ENCODE assay signal across 11 cellular contexts in genomic region chr15:70504988-70505387, GRCh38.
DNase-seq lines count a peak whose midpoint lies in the region; ATAC-seq and TF ChIP-seq lines count a peak whose summit lies in the region.
"Had no signal": no experiment of that assay in that cellular context is flagged by ENCODE, and none has a peak within 500 bp of the region (broad histone marks: within the 10 kb centered on the region; RNA-seq: fewer than 3 reads in every experiment).

No MANE protein-coding gene starts in this region.

- H3K36me3 ChIP-seq in SK-N-SH (replicated peaks in 1 of 2; ENCODE audit: control insufficient read depth in 1 of 2, insufficient read depth in 2 of 2, low read length in 1 of 2), result no peaks in the 10 kb centered on the region
- H3K36me3 ChIP-seq in body of pancreas (replicated peaks in 1 of 2; ENCODE audit: insufficient read depth in 1 of 2, low read depth in 2 of 2), result no peaks in the 10 kb centered on the region
- H3K36me3 ChIP-seq: right lobe of liver, tibial artery had no signal

- ATAC-seq in SK-N-SH treated with all-trans-retinoic acid at 6 μM for 48 hours (no peak), HG02943 (IDR thresholded peaks at IDR 0.05; ENCODE audit: low read depth, unreplicated experiment) (peak; percentile 12), body of pancreas (no peak)
- ATAC-seq in activated T-helper 17 cell treated with anti-CD3 and anti-CD28 coated beads, Interleukin-2, amount 50 U/mL, for 72 hours (replicated peaks), result no peak
- no peak for ATAC-seq in natural killer cell treated with Interleukin-12 subunit alpha and Interleukin-12 subunit beta and Interleukin-15 and Interleukin-18, amount 100 ng/mL, for 72 hours

- H3K4me1 ChIP-seq in SK-N-SH (ENCODE audit: control insufficient read depth in 1 of 2, insufficient read depth in 2 of 2, low read depth in 1 of 2, low read length in 1 of 2) (peaks cover 42 to 46% of the 10 kb centered on the region in 2 experiments; a peak in 3 of 4 replicates), body of pancreas (peaks cover 6% of the 10 kb centered on the region)
- H3K4me1 ChIP-seq: right lobe of liver had no signal

- H3K27me3 Mint-ChIP-seq in activated T-helper 17 cell treated with anti-CD3 and anti-CD28 coated beads, Interleukin-2, amount 50 U/mL, for 72 hours, result no peaks in the 10 kb centered on the region
- peaks cover 0 to 22% of the 10 kb centered on the region in 2 donors for H3K27me3 Mint-ChIP-seq in natural killer cell treated with Interleukin-12 subunit alpha and Interleukin-12 subunit beta and Interleukin-15 and Interleukin-18, amount 100 ng/mL, for 72 hours

- peak overlapping the region; percentile 79 for H3K27ac Mint-ChIP-seq in activated T-helper 17 cell treated with anti-CD3 and anti-CD28 coated beads, Interleukin-2, amount 50 U/mL, for 72 hours
- H3K27ac Mint-ChIP-seq in natural killer cell treated with Interleukin-12 subunit alpha and Interleukin-12 subunit beta and Interleukin-15 and Interleukin-18, amount 100 ng/mL, for 72 hours, result no peak overlapping the region

- TF ChIP-seq RAD21 in SK-N-SH (IDR thresholded peaks at IDR 0.05; ENCODE audit: low read length), result no peak

- no peaks in the 10 kb centered on the region for H3K79me2 ChIP-seq in SK-N-SH (ENCODE audit: insufficient read depth)

- TF ChIP-seq EP300 in SK-N-SH (IDR thresholded peaks at IDR 0.05; ENCODE audit: borderline replicate concordance in 1 of 2, low read depth in 1 of 2, low read length in 1 of 2), result no peak

- intact Hi-C loops in body of pancreas (cut with DNase I), result no loop called here

- no peak for TF ChIP-seq CTCF in SK-N-SH (IDR thresholded peaks at IDR 0.05)
- TF ChIP-seq CTCF in body of pancreas (IDR thresholded peaks at IDR 0.05), result no peak

- H3K36me3 Mint-ChIP-seq in activated T-helper 17 cell treated with anti-CD3 and anti-CD28 coated beads, Interleukin-2, amount 50 U/mL, for 72 hours (ENCODE audit: low read depth), result no peaks in the 10 kb centered on the region
- peaks cover 6% of the 10 kb centered on the region for H3K36me3 Mint-ChIP-seq in natural killer cell treated with Interleukin-12 subunit alpha and Interleukin-12 subunit beta and Interleukin-15 and Interleukin-18, amount 100 ng/mL, for 72 hours

- H3K4me3 ChIP-seq in SK-N-SH (ENCODE audit: low read depth in 2 of 2, low read length in 1 of 2) (no peak overlapping the region), body of pancreas (no peak overlapping the region)
- H3K4me3 ChIP-seq: right lobe of liver, tibial artery had no signal

- H3K9ac ChIP-seq in SK-N-SH, result peak overlapping the region; percentile 5; the same call in 1 of the 2 replicates

- WGBS in SK-N-SH (ENCODE audit: low lambda C conversion rate), result 69% methylated on average over 5 of the region's 12 CpGs
- 66 to 83% methylated on average over 7 to 12 of the region's 12 CpGs for WGBS in body of pancreas, 2 donors

- no peak for TF ChIP-seq POLR2A in body of pancreas (IDR thresholded peaks at IDR 0.05)

- H3K4me2 ChIP-seq in SK-N-SH, result peak overlapping the region; percentile 50

- H4K20me1 ChIP-seq in SK-N-SH (ENCODE audit: insufficient read depth), result no peaks in the 10 kb centered on the region

- H3K9me3 ChIP-seq in SK-N-SH (no peaks in the 10 kb centered on the region), body of pancreas (peaks cover 0 to 2% (median 0%) of the 10 kb centered on the region in 3 donors)
- H3K9me3 ChIP-seq: right lobe of liver had no signal

- no peak overlapping the region; the same call in 1 of the 2 replicates for H2AFZ ChIP-seq in SK-N-SH (ENCODE audit: low read depth)

- H3K27ac ChIP-seq in SK-N-SH (ENCODE audit: low read depth in 2 of 2, low read length in 1 of 2) (peak overlapping the region; percentile 52 to 56), body of pancreas (no peak overlapping the region)
- H3K27ac ChIP-seq: right lobe of liver had no signal

- peak overlapping the region; percentile 67 for H3K4me3 Mint-ChIP-seq in activated T-helper 17 cell treated with anti-CD3 and anti-CD28 coated beads, Interleukin-2, amount 50 U/mL, for 72 hours
- peak overlapping the region; percentile 60 for H3K4me3 Mint-ChIP-seq in natural killer cell treated with Interleukin-12 subunit alpha and Interleukin-12 subunit beta and Interleukin-15 and Interleukin-18, amount 100 ng/mL, for 72 hours

- peaks cover 18% of the 10 kb centered on the region for H3F3A ChIP-seq in SK-N-SH (replicated peaks; ENCODE audit: insufficient read depth)

- no peak for DNase-seq in SK-N-SH
- DNase-seq in natural killer cell treated with Interleukin-12 subunit alpha and Interleukin-12 subunit beta and Interleukin-15 and Interleukin-18, amount 100 ng/mL, for 72 hours (ENCODE audit: low spot score), result no peak
- DNase-seq in mesenteric fat pad (ENCODE audit: low spot score), result no peak
- DNase-seq in NCI-H2196 (lab: John Stamatoyannopoulos, UW; ENCODE audit: unreplicated experiment), result no peak
- DNase-seq in body of pancreas, result no peak
- DNase-seq: activated CD8-positive, alpha-beta memory T cell treated with anti-CD3 and anti-CD28 coated beads, Interleukin-2, amount 50 U/mL, for 4 hours had no signal

- H3K4me1 Mint-ChIP-seq in activated T-helper 17 cell treated with anti-CD3 and anti-CD28 coated beads, Interleukin-2, amount 50 U/mL, for 72 hours, result peaks cover 46% of the 10 kb centered on the region
- H3K4me1 Mint-ChIP-seq in natural killer cell treated with Interleukin-12 subunit alpha and Interleukin-12 subunit beta and Interleukin-15 and Interleukin-18, amount 100 ng/mL, for 72 hours (ENCODE audit: low read depth in 2 of 2), result peaks cover 52 to 67% of the 10 kb centered on the region in 2 donors

- CTCF ChIA-PET in SK-N-SH (lab: Yijun Ruan, JAX), result interaction anchor here (0.6 to 2.4 kb wide), 9 partner anchors 7 to 218 kb away, joined by 3 to 12 read pairs (median 3); no protein-coding TSS in a partner anchor

- H3K27me3 ChIP-seq in SK-N-SH (ENCODE audit: insufficient read depth) (no peaks in the 10 kb centered on the region), body of pancreas (no peaks in the 10 kb centered on the region)
- H3K27me3 ChIP-seq: right lobe of liver, tibial artery had no signal

- POLR2A ChIA-PET in SK-N-SH (lab: Yijun Ruan, JAX), result no interaction called here

- no peaks in the 10 kb centered on the region for H3K9me2 ChIP-seq in SK-N-SH

- H3K9me3 Mint-ChIP-seq in activated T-helper 17 cell treated with anti-CD3 and anti-CD28 coated beads, Interleukin-2, amount 50 U/mL, for 72 hours, result peaks cover 1% of the 10 kb centered on the region
- peaks cover under 1% of the 10 kb centered on the region for H3K9me3 Mint-ChIP-seq in natural killer cell treated with Interleukin-12 subunit alpha and Interleukin-12 subunit beta and Interleukin-15 and Interleukin-18, amount 100 ng/mL, for 72 hours

TF ChIP-seq in SK-N-SH, 30 proteins besides CTCF, POLR2A, EP300 and RAD21 (continues in another document):
- no peak for TF ChIP-seq POLR2AphosphoS5 (IDR thresholded peaks at IDR 0.05; ENCODE audit: low read depth, low read length)
- no peak for TF ChIP-seq NRF1 (IDR thresholded peaks at IDR 0.05; ENCODE audit: low read depth, low read length)
- TF ChIP-seq TAF1 (IDR thresholded peaks at IDR 0.05; ENCODE audit: borderline replicate concordance, low read depth, low read length), result no peak
- TF ChIP-seq RFX5 (IDR thresholded peaks at IDR 0.05; ENCODE audit: low read length), result no peak
- TF ChIP-seq MXI1 (IDR thresholded peaks at IDR 0.05; ENCODE audit: low read depth, low read length), result no peak
- no peak for TF ChIP-seq USF2 (IDR thresholded peaks at IDR 0.05; ENCODE audit: borderline replicate concordance, low read depth, low read length)
- TF ChIP-seq RCOR1 (IDR thresholded peaks at IDR 0.05; ENCODE audit: low read length), result no peak
- no peak for TF ChIP-seq SIN3A (IDR thresholded peaks at IDR 0.05; ENCODE audit: borderline replicate concordance, low read depth, low read length)
- no peak for TF ChIP-seq SMC3 (IDR thresholded peaks at IDR 0.05; ENCODE audit: low read depth, low read length)
- TF ChIP-seq GABPA (IDR thresholded peaks at IDR 0.05; ENCODE audit: low read depth), result no peak
- no peak for TF ChIP-seq JUND (IDR thresholded peaks at IDR 0.05)
- TF ChIP-seq YY1 (IDR thresholded peaks at IDR 0.05; ENCODE audit: low read depth), result no peak
- no peak for TF ChIP-seq TEAD4 (IDR thresholded peaks at IDR 0.05; ENCODE audit: borderline replicate concordance, insufficient read depth)

TF ChIP-seq in SK-N-SH treated with all-trans-retinoic acid at 6 μM for 48 hours, 23 proteins besides CTCF, POLR2A, EP300 and RAD21 (continues in another document):
- TF ChIP-seq ZNF8 (CRISPR knock-in tag; IDR thresholded peaks at IDR 0.05) (no peak), ZNF70 (CRISPR knock-in tag; IDR thresholded peaks at IDR 0.05) (no peak), SNAI2 (CRISPR knock-in tag; IDR thresholded peaks at IDR 0.05) (no peak), ISL1 (CRISPR knock-in tag; IDR thresholded peaks at IDR 0.05) (no peak), ESRRG (CRISPR knock-in tag; IDR thresholded peaks at IDR 0.05) (no peak), GLIS3 (CRISPR knock-in tag; IDR thresholded peaks at IDR 0.05) (no peak), TCF4 (CRISPR knock-in tag; IDR thresholded peaks at IDR 0.05; ENCODE audit: borderline replicate concordance) (no peak), TOX (CRISPR knock-in tag; IDR thresholded peaks at IDR 0.05; ENCODE audit: borderline replicate concordance) (no peak), ARNTL (CRISPR knock-in tag; IDR thresholded peaks at IDR 0.05; ENCODE audit: borderline replicate concordance, low read depth) (no peak), ZFP30 (CRISPR knock-in tag; IDR thresholded peaks at IDR 0.05) (no peak), TSHZ2 (CRISPR knock-in tag; IDR thresholded peaks at IDR 0.05) (no peak)

Comparison
In these comparisons a context has a peak if more than half of its experiments do, and no peak if none do; other contexts are left out.
1. H3K27ac ChIP-seq: peak in SK-N-SH (2 of 2); none in body of pancreas (0 of 4).